19 cellular contexts compared by ENCODE assay signal in genomic region chr6:3526962-3527796, GRCh38.
DNase-seq lines count a peak whose midpoint lies in the region; TF ChIP-seq lines count a peak whose summit lies in the region.
"Had no signal": no experiment of that assay in that cellular context is flagged by ENCODE, and none has a peak within 500 bp of the region (broad histone marks: within the 10 kb centered on the region; RNA-seq: fewer than 3 reads in every experiment).

No MANE protein-coding gene starts in this region.

- H3K9me3 Mint-ChIP-seq in chondrocyte (ENCODE audit: low read depth), result peaks cover 3% of the 10 kb centered on the region
- H3K9me3 Mint-ChIP-seq in HFFc6, result no peaks in the 10 kb centered on the region
- H3K9me3 Mint-ChIP-seq: activated naive CD8-positive, alpha-beta T cell treated with anti-CD3 and anti-CD28 coated beads, Interleukin-2, amount 50 U/mL, for 24 hours; activated T-helper 1 cell treated with anti-CD3 and anti-CD28 coated beads, Interleukin-12 subunit alpha, Interleukin-12 subunit beta, Interleukin-2, Interleukin-4 antibody, amounts not matched to agents 30 ng/mL and 10 ng/mL and 1 ng/mL, durations not matched to agents 14 hours and 24 hours and 36 hours; central memory CD8-positive, alpha-beta T cell; naive thymus-derived CD4-positive, alpha-beta T cell; stimulated activated memory B cell treated with anti-CD40 and anti-IgM and Interleukin-4, amounts not matched to agents 10 μg/mL and 1 μg/mL and 100 μg/mL, for 72 hours had no signal

- no peak overlapping the region for H3K27ac ChIP-seq in substantia nigra (ENCODE audit: low read depth, low read length, poor library complexity, severe bottlenecking)
- H3K27ac ChIP-seq: SJCRH30 had no signal

- TF ChIP-seq CTCF in chondrocyte (IDR thresholded peaks at IDR 0.05), result no peak
- no peak for TF ChIP-seq CTCF in HFFc6 (IDR thresholded peaks at IDR 0.05)

- H3K27ac Mint-ChIP-seq in chondrocyte (ENCODE audit: unreplicated experiment) (peak overlapping the region; percentile 68), HFFc6 (no peak overlapping the region)
- H3K27ac Mint-ChIP-seq: activated naive CD8-positive, alpha-beta T cell treated with anti-CD3 and anti-CD28 coated beads, Interleukin-2, amount 50 U/mL, for 24 hours; activated T-helper 1 cell treated with anti-CD3 and anti-CD28 coated beads, Interleukin-12 subunit alpha, Interleukin-12 subunit beta, Interleukin-2, Interleukin-4 antibody, amounts not matched to agents 30 ng/mL and 10 ng/mL and 1 ng/mL, durations not matched to agents 14 hours and 24 hours and 36 hours; naive thymus-derived CD4-positive, alpha-beta T cell; stimulated activated memory B cell treated with anti-CD40 and anti-IgM and Interleukin-4, amounts not matched to agents 10 μg/mL and 1 μg/mL and 100 μg/mL, for 72 hours; type B pancreatic cell had no signal

- H3K4me3 Mint-ChIP-seq in chondrocyte (ENCODE audit: unreplicated experiment) (peak overlapping the region; percentile 26), HFFc6 (no peak overlapping the region)
- H3K4me3 Mint-ChIP-seq: activated naive CD8-positive, alpha-beta T cell treated with anti-CD3 and anti-CD28 coated beads, Interleukin-2, amount 50 U/mL, for 24 hours; activated T-helper 1 cell treated with anti-CD3 and anti-CD28 coated beads, Interleukin-12 subunit alpha, Interleukin-12 subunit beta, Interleukin-2, Interleukin-4 antibody, amounts not matched to agents 30 ng/mL and 10 ng/mL and 1 ng/mL, durations not matched to agents 14 hours and 24 hours and 36 hours; central memory CD8-positive, alpha-beta T cell; naive thymus-derived CD4-positive, alpha-beta T cell; stimulated activated memory B cell treated with anti-CD40 and anti-IgM and Interleukin-4, amounts not matched to agents 10 μg/mL and 1 μg/mL and 100 μg/mL, for 72 hours; type B pancreatic cell had no signal

- H3K4me1 Mint-ChIP-seq in chondrocyte (ENCODE audit: low read depth), result peaks cover 46% of the 10 kb centered on the region
- H3K4me1 Mint-ChIP-seq in HFFc6 (ENCODE audit: low read depth), result peaks cover 27% of the 10 kb centered on the region
- H3K4me1 Mint-ChIP-seq: activated naive CD8-positive, alpha-beta T cell treated with anti-CD3 and anti-CD28 coated beads, Interleukin-2, amount 50 U/mL, for 24 hours; central memory CD8-positive, alpha-beta T cell; naive thymus-derived CD4-positive, alpha-beta T cell; stimulated activated memory B cell treated with anti-CD40 and anti-IgM and Interleukin-4, amounts not matched to agents 10 μg/mL and 1 μg/mL and 100 μg/mL, for 72 hours had no signal

- DNase-seq in NCI-H446 treated with DMSO at 0.1 percent for 48 hours (lab: John Stamatoyannopoulos, UW) (peak; percentile 34), NCI-H446 (lab: John Stamatoyannopoulos, UW) (no peak), chondrocyte (ENCODE audit: low spot score) (no peak), kidney tubule cell (ENCODE audit: low spot score) (peak; percentile 51), ureter (ENCODE audit: low spot score) (peak; percentile 17), substantia nigra (lab: John Stamatoyannopoulos, UW) (no peak), HFFc6 (no peak)
- DNase-seq in activated CD4-positive, alpha-beta T cell treated with anti-CD3 and anti-CD28 coated beads, Interleukin-2, amount 50 U/mL, for 1 hour, result no peak
- DNase-seq: activated CD4-positive, CD25-positive, alpha-beta regulatory T cell; activated naive CD8-positive, alpha-beta T cell treated with anti-CD3 and anti-CD28 coated beads, Interleukin-2, amount 50 U/mL, for 24 hours; DMS79; naive thymus-derived CD4-positive, alpha-beta T cell; NCI-H1417; SJCRH30; T-helper 2 cell had no signal

- H3K27me3 Mint-ChIP-seq in chondrocyte (ENCODE audit: low read depth) (no peaks in the 10 kb centered on the region), HFFc6 (ENCODE audit: insufficient read depth) (peaks cover 8% of the 10 kb centered on the region)
- H3K27me3 Mint-ChIP-seq: activated naive CD8-positive, alpha-beta T cell treated with anti-CD3 and anti-CD28 coated beads, Interleukin-2, amount 50 U/mL, for 24 hours had no signal

- no peaks in the 10 kb centered on the region for H3K36me3 Mint-ChIP-seq in chondrocyte (ENCODE audit: low read depth)
- no peaks in the 10 kb centered on the region for H3K36me3 Mint-ChIP-seq in HFFc6 (ENCODE audit: low read depth)
- H3K36me3 Mint-ChIP-seq: naive thymus-derived CD4-positive, alpha-beta T cell; stimulated activated memory B cell treated with anti-CD40 and anti-IgM and Interleukin-4, amounts not matched to agents 10 μg/mL and 1 μg/mL and 100 μg/mL, for 72 hours; type B pancreatic cell had no signal

Comparison
In these comparisons a context has a peak if more than half of its experiments do, and no peak if none do; other contexts are left out.
1. DNase-seq: peak in NCI-H446 treated with DMSO at 0.1 percent for 48 hours (single experiment), kidney tubule cell (single experiment) and ureter (single experiment); none in NCI-H446 (0 of 2), chondrocyte (single experiment), substantia nigra (0 of 49), HFFc6 (single experiment) and activated CD4-positive, alpha-beta T cell treated with anti-CD3 and anti-CD28 coated beads, Interleukin-2, amount 50 U/mL, for 1 hour (single experiment).